In genomic region chr2:28566441-28567075, GRCh38 we compare ENCODE assay signal across 8 cellular contexts.
DNase-seq lines count a peak whose midpoint lies in the region; ATAC-seq, FAIRE-seq and TF ChIP-seq lines count a peak whose summit lies in the region.

No MANE protein-coding gene starts in this region.

- H3K4me1 ChIP-seq in psoas muscle (peaks cover 21% of the 10 kb centered on the region), urinary bladder (ENCODE audit: insufficient read depth) (no peaks in the 10 kb centered on the region)

- H3K36me3 ChIP-seq in psoas muscle (ENCODE audit: insufficient read depth in 1 of 2, low read depth in 1 of 2), result no peaks in the 10 kb centered on the region
- H3K36me3 ChIP-seq in urinary bladder (ENCODE audit: insufficient read depth), result no peaks in the 10 kb centered on the region

- H3K9me3 ChIP-seq in T-helper 17 cell (ENCODE audit: control insufficient read depth, low read length, poor library complexity, severe bottlenecking), result no peaks in the 10 kb centered on the region
- no peaks in the 10 kb centered on the region for H3K9me3 ChIP-seq in psoas muscle

- peak; percentile 99 for TF ChIP-seq CTCF in psoas muscle (IDR thresholded peaks at IDR 0.05)

- ATAC-seq in HG02870 (IDR thresholded peaks at IDR 0.05; ENCODE audit: unreplicated experiment) (peak; percentile 89), T-helper 17 cell (peak; percentile 98), left ventricle myocardium superior (peak; percentile 94), psoas muscle (peak; percentile 87 to 97 (median 90))

- H3K27me3 ChIP-seq in psoas muscle (ENCODE audit: insufficient read depth in 3 of 3, low read length in 2 of 3), result no peaks in the 10 kb centered on the region

- H3K27me3 Mint-ChIP-seq in T-helper 17 cell, result peaks cover 10% of the 10 kb centered on the region

- 2 to 4% (median 2%) methylated on average over 43 of the region's 43 CpGs for WGBS in psoas muscle, 3 donors
- WGBS in urinary bladder, result under 1% methylated on average over 43 of the region's 43 CpGs

- DNase-seq in GM12891 (ENCODE audit: insufficient read length, low spot score), result peak; percentile 90
- peak; percentile 80 for DNase-seq in NCI-H146 treated with DMSO at 0.1 percent for 48 hours (lab: John Stamatoyannopoulos, UW; ENCODE audit: unreplicated experiment)
- DNase-seq in T-helper 17 cell, result peak; percentile 86 to 93 (median 88)
- DNase-seq in left ventricle myocardium superior, result peak; percentile 91
- peak; percentile 86 to 92 for DNase-seq in psoas muscle

- intact Hi-C loops in left ventricle myocardium superior (cut with micrococcal nuclease), result no loop called here
- intact Hi-C loops in psoas muscle (cut with DNase I), result loop anchor here (2.0 to 5.0 kb wide), 4 partner anchors 41 to 446 kb away; no protein-coding TSS in a partner anchor

- H3K36me3 Mint-ChIP-seq in T-helper 17 cell (ENCODE audit: low read depth), result peaks cover 2% of the 10 kb centered on the region

- H3K4me1 Mint-ChIP-seq in T-helper 17 cell, result peaks cover 6% of the 10 kb centered on the region

- peak overlapping the region; percentile 77 for H3K27ac Mint-ChIP-seq in T-helper 17 cell

- TF ChIP-seq POLR2A in GM12891 (IDR thresholded peaks at IDR 0.05; ENCODE audit: low read depth, low read length), result no peak

- H3K27ac ChIP-seq in angular gyrus (ENCODE audit: low read depth, low read length), result peak overlapping the region; percentile 84
- H3K27ac ChIP-seq in psoas muscle, result peak overlapping the region; percentile 83
- H3K27ac ChIP-seq in urinary bladder (ENCODE audit: low read depth), result no peak overlapping the region

- peak; percentile 77 for FAIRE-seq in GM12891 (lab: Jason Lieb, UNC)

- H3K4me3 ChIP-seq in psoas muscle (peak overlapping the region; percentile 70), urinary bladder (ENCODE audit: low read depth, low read length) (peak overlapping the region; percentile 47)

- H3K4me3 Mint-ChIP-seq in T-helper 17 cell, result peak overlapping the region; percentile 88

TF ChIP-seq in GM12891, 5 proteins besides CTCF, POLR2A, EP300 and RAD21:
- TF ChIP-seq POLR2AphosphoS5 (IDR thresholded peaks at IDR 0.05; ENCODE audit: low read depth, low read length), result no peak
- TF ChIP-seq PAX5 (IDR thresholded peaks at IDR 0.05; ENCODE audit: insufficient read depth, low read length, severe bottlenecking), result no peak
- TF ChIP-seq TAF1 (IDR thresholded peaks at IDR 0.05; ENCODE audit: low read depth, low read length), result no peak
- TF ChIP-seq POU2F2 (IDR thresholded peaks at IDR 0.05; ENCODE audit: low read depth, low read length), result no peak
- no peak for TF ChIP-seq SPI1 (IDR thresholded peaks at IDR 0.05; ENCODE audit: low read depth, low read length)
